Comparison of ENCODE assay signal across 13 cellular contexts in the genomic region with DNA sequence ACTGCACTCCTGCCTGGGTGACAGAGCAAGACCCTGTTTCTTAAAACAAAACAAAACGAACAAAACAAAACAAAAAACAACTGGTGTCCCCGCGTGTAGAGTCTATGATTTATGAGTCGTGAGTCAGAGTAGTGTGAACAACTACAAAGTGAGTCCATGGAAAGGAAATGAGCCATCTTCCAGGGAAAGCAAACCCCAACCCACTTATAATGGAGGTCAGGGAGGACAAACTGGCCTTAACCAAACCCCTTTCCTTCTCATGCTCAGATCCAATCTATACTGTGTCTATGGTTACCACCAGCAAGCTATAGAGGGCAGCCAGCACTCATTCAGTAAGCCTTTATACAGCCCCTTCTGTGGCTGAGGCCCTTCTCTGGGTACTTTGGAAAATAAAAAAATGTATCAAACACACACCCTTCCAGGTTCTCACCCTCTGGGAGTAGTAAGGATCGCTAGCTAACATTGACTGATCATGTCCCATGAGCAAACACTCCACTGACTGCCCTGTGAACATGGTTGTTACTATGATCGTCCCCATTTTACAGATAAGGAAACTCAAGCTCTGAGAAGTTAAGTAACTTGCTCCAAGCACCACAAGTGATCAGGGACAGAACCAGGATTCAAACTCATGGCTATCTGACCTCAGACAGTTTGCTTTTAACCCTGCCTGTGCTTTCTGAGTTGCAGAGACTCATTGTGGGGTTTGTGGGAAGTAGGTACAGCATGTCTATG. TPM values are rescaled to one million over a fixed set of nuclear protein-coding genes. Genes with fewer than 3 reads are reported as not detected.
A peak's percentile ranks its signal among the peaks of the same experiment; 100 is the strongest.
DNase-seq lines count a peak whose midpoint lies in the region; ATAC-seq, FAIRE-seq and TF ChIP-seq lines count a peak whose summit lies in the region.
"Had no signal": no experiment of that assay in that cellular context is flagged by ENCODE, and none has a peak within 500 bp of the region (broad histone marks: within the 10 kb centered on the region; RNA-seq: fewer than 3 reads in every experiment).

No MANE protein-coding gene starts in this region.

- H3K27me3 ChIP-seq in GM12878 (replicated peaks in 1 of 2; ENCODE audit: control insufficient read depth in 2 of 2, insufficient read depth in 2 of 2, low read length in 1 of 2) (no peaks in the 10 kb centered on the region), adrenal gland (no peaks in the 10 kb centered on the region)

- no peak for TF ChIP-seq CTCF in GM12878 (IDR thresholded peaks at IDR 0.05 in 2 of 3, conservative IDR thresholded peaks at IDR 0.05 in 1 of 3; ENCODE audit: control insufficient read depth in 2 of 3, extremely low read depth in 1 of 3, insufficient read depth in 1 of 3, low read depth in 3 of 3, low read length in 3 of 3)
- no peak for TF ChIP-seq CTCF in adrenal gland (IDR thresholded peaks at IDR 0.05)

- H3K4me3 ChIP-seq in GM12878: no peak overlapping the region
- H3K4me3 ChIP-seq in adrenal gland: no peak overlapping the region

- no peaks in the 10 kb centered on the region for H3K36me3 ChIP-seq in GM12878 (ENCODE audit: control insufficient read depth in 2 of 2, insufficient read depth in 2 of 2, low read length in 1 of 2)
- no peaks in the 10 kb centered on the region for H3K36me3 ChIP-seq in adrenal gland (replicated peaks in 1 of 2)
- H3K36me3 ChIP-seq: WERI-Rb-1 had no signal

- TF ChIP-seq RAD21 in GM12878 (IDR thresholded peaks at IDR 0.05; ENCODE audit: insufficient read depth, low read depth, low read length): no peak

- H4K20me1 ChIP-seq in GM12878 (ENCODE audit: control insufficient read depth, insufficient read depth): no peaks in the 10 kb centered on the region

- H3K9me3 ChIP-seq in GM12878 (replicated peaks; ENCODE audit: control insufficient read depth, insufficient read depth, low read length) (no peaks in the 10 kb centered on the region; the same call in 2 of the 3 replicates), adrenal gland (replicated peaks in 1 of 3) (no peaks in the 10 kb centered on the region)

- H3K27ac ChIP-seq in GM12878 (ENCODE audit: control insufficient read depth, insufficient read depth) (no peak overlapping the region), adrenal gland (no peak overlapping the region)
- H3K27ac ChIP-seq: WERI-Rb-1 had no signal

- POLR2A ChIA-PET in GM12878 (lab: Charles Lee): no interaction called here

- intact Hi-C loops in GM12878 (cut with micrococcal nuclease; ENCODE audit: unreplicated experiment) (no loop called here), adrenal gland (cut with DNase I) (no loop called here)

- RAD21 ChIA-PET in GM12878 (lab: Charles Lee; ENCODE audit: unreplicated experiment): interaction anchor here (1.0 to 1.9 kb wide), 3 partner anchors 20 to 90 kb away, joined by 3 to 10 read pairs (median 5); no protein-coding TSS in a partner anchor

- BruUV-seq in GM12878 (replicated peaks; lab: Mats Ljungman, UMichigan): no TSS peak

- FAIRE-seq in GM12878 (lab: Jason Lieb, UNC): no peak

- TF ChIP-seq POLR2A in GM12878 (IDR thresholded peaks at IDR 0.05; ENCODE audit: low read depth, low read length): no peak
- no peak for TF ChIP-seq POLR2A in adrenal gland (IDR thresholded peaks at IDR 0.05)

- H2AFZ ChIP-seq in GM12878 (ENCODE audit: control insufficient read depth, low read depth, low read length): no peak overlapping the region

- H3K4me2 ChIP-seq in GM12878 (ENCODE audit: control insufficient read depth, insufficient read depth): no peak overlapping the region

- ATAC-seq in GM12878 (peak; percentile 61), GM21526 (IDR thresholded peaks at IDR 0.05; ENCODE audit: low FRiP score, unreplicated experiment) (no peak)

- TF ChIP-seq EP300 in GM12878 (IDR thresholded peaks at IDR 0.05; ENCODE audit: borderline replicate concordance in 1 of 2, control insufficient read depth in 1 of 2, low read depth in 2 of 2, low read length in 2 of 2): no peak

- no peak overlapping the region for H3K9ac ChIP-seq in GM12878 (ENCODE audit: control insufficient read depth, insufficient read depth, low read length)

- in situ Hi-C loops in ACHN (cut with HindIII; ENCODE audit: low pct_ligation_motif_present, low pct_unique_long_range_greater_than_20kb, low sequenced_read_pairs): no loop called here
- in situ Hi-C loops in GM12878 (cut with MboI): no loop called here

- DNase-seq in ACHN (peak; percentile 24), HS-27A (ENCODE audit: low read depth) (peak; percentile 20), GM12878 (ENCODE audit: low read depth, low spot score) (no peak), kidney tubule cell (ENCODE audit: low spot score) (peak; percentile 71), adrenal gland (no peak), activated gamma-delta T cell (lab: John Stamatoyannopoulos, UW) (no peak), mesenteric fat pad (ENCODE audit: low spot score) (no peak)
- DNase-seq: NCI-H1694 treated with DMSO at 0.1 percent for 48 hours; nucleus accumbens; stimulated activated CD4-positive, alpha-beta T cell treated with anti-CD3 and anti-CD28 coated beads, Interleukin-2, amount 100 ng/mL, for 48 hours; WERI-Rb-1 had no signal

- WGBS in GM12878 (ENCODE audit: insufficient coverage, insufficient replicate concordance, low lambda C conversion rate, missing lambda C conversion rate): 36% methylated on average over 6 of the region's 6 CpGs
- 44 to 51% (median 48%) methylated on average over 6 of the region's 6 CpGs for WGBS in adrenal gland, 4 donors

- SMC1A ChIA-PET in GM12878 (lab: Charles Lee; ENCODE audit: uncharacterized antibody, unreplicated experiment): interaction anchor here (0.6 to 3.2 kb wide), 6 partner anchors 8 to 65 kb away, joined by 3 to 14 read pairs (median 4); no protein-coding TSS in a partner anchor

- H3K4me1 ChIP-seq in GM12878 (ENCODE audit: control insufficient read depth, insufficient read depth, low read length): no peaks in the 10 kb centered on the region
- no peaks in the 10 kb centered on the region for H3K4me1 ChIP-seq in adrenal gland (replicated peaks in 1 of 2)

- H3K79me2 ChIP-seq in GM12878 (ENCODE audit: control insufficient read depth, insufficient read depth, low read length): no peaks in the 10 kb centered on the region

- CTCF ChIA-PET in GM12878 (lab: Yijun Ruan, JAX): interaction anchor here (0.6 to 2.1 kb wide), 2 partner anchors 90 to 219 kb away, joined by 3 to 8 read pairs; no protein-coding TSS in a partner anchor

TF ChIP-seq in GM12878, 131 proteins besides CTCF, POLR2A, EP300 and RAD21:
- TF ChIP-seq WRNIP1 (IDR thresholded peaks at IDR 0.05; ENCODE audit: borderline replicate concordance, low read depth, low read length) (no peak), SIX5 (IDR thresholded peaks at IDR 0.05; ENCODE audit: low read depth, low read length, severe bottlenecking) (no peak), NFYA (IDR thresholded peaks at IDR 0.05; ENCODE audit: borderline replicate concordance, low read depth, low read length) (no peak), SMC3 (IDR thresholded peaks at IDR 0.05; ENCODE audit: borderline replicate concordance, low read length) (no peak), SMAD5 (IDR thresholded peaks at IDR 0.05; ENCODE audit: low read depth) (no peak), RAD51 (IDR thresholded peaks at IDR 0.05) (no peak)

RNA-seq across cellular contexts. Expression of a gene that starts 24.7 kb away (rescaled TPM):
- total RNA-seq in GM12878 (2013; cell fraction: nucleolus; rRNA removed): not detected in 2 replicates
- total RNA-seq in GM12878 (2014; rRNA removed) (not detected in 2 replicates), GM12878 (2014; rRNA removed; fragmentation: Illumina TruSeq; extraction: Trizol) (not detected in 2 replicates), GM12878 (2021) (0.03 and 0.05 TPM in 2 replicates), adrenal gland (10 to 100 TPM in 5 of 8 donors, 1 to 10 TPM in 3; 5.1 to 19.5 (median 14.0) TPM), mesenteric fat pad (36.7 TPM)
- polyA plus RNA-seq in GM12878 (2011; ENCODE audit: low read depth): not detected
- polyA plus RNA-seq in GM12878 (2011; rRNA removed) (not detected in 2 replicates), GM12878 (2014; fragmentation: Illumina TruSeq; extraction: Trizol) (not detected in 2 replicates), GM12878 (2014; fragmentation: Nextera tagmentation; extraction: Ambion mirVana) (not detected), GM12878 (2014; rRNA removed) (not detected in 2 replicates), GM12878 (2016; fragmentation: Nextera tagmentation; extraction: Ambion mirVana) (under 1 TPM in 1 of 2 experiments, not detected in 1; 0.04 TPM), adrenal gland (1 to 10 TPM; 1.5 to 2.9 (median 2.8) TPM)
- not detected in 2 replicates for polyA plus RNA-seq in GM12878 (2011; cell fraction: cytosol; rRNA removed)
- not detected in 2 replicates for polyA plus RNA-seq in GM12878 (2011; cell fraction: nucleus; rRNA removed)
- 0.03 TPM in 1 of 2 replicates, not detected in the other for polyA plus RNA-seq in GM12878 (2012)
- polyA minus RNA-seq in GM12878 (2011; rRNA and poly(A)+ RNA removed): not detected in 2 replicates
- not detected in 2 replicates for polyA minus RNA-seq in GM12878 (2011; cell fraction: cytosol; rRNA and poly(A)+ RNA removed)
- polyA minus RNA-seq in GM12878 (2011; cell fraction: nucleus; rRNA and poly(A)+ RNA removed): not detected in 2 replicates
- total RNA-seq: activated T-helper 1 cell treated with anti-CD3 and anti-CD28 coated beads, Interleukin-12 subunit alpha, Interleukin-12 subunit beta, Interleukin-2, Interleukin-4 antibody, amounts not matched to agents 30 ng/mL and 10 ng/mL and 1 ng/mL, durations not matched to agents 14 hours and 24 hours and 36 hours had no signal

RNA-seq across cellular contexts. Expression of a gene that starts 54.9 kb away (rescaled TPM):
- total RNA-seq in GM12878 (2013; cell fraction: nucleolus; rRNA removed): not detected in 2 replicates
- total RNA-seq in GM12878 (2014; rRNA removed) (not detected in 2 replicates), GM12878 (2014; rRNA removed; fragmentation: Illumina TruSeq; extraction: Trizol) (not detected in 2 replicates), GM12878 (2021) (not detected in 2 replicates), adrenal gland (not detected), mesenteric fat pad (not detected)
- polyA plus RNA-seq in GM12878 (2011; ENCODE audit: low read depth): not detected
- polyA plus RNA-seq in GM12878 (2011; rRNA removed) (not detected in 2 replicates), GM12878 (2014; fragmentation: Illumina TruSeq; extraction: Trizol) (not detected in 2 replicates), GM12878 (2014; fragmentation: Nextera tagmentation; extraction: Ambion mirVana) (not detected), GM12878 (2014; rRNA removed) (not detected in 2 replicates), GM12878 (2016; fragmentation: Nextera tagmentation; extraction: Ambion mirVana) (not detected), adrenal gland (not detected)
- polyA plus RNA-seq in GM12878 (2011; cell fraction: cytosol; rRNA removed): not detected in 2 replicates
- not detected in 2 replicates for polyA plus RNA-seq in GM12878 (2011; cell fraction: nucleus; rRNA removed)
- not detected in 2 replicates for polyA plus RNA-seq in GM12878 (2012)
- polyA minus RNA-seq in GM12878 (2011; rRNA and poly(A)+ RNA removed): not detected in 2 replicates
- polyA minus RNA-seq in GM12878 (2011; cell fraction: cytosol; rRNA and poly(A)+ RNA removed): not detected in 2 replicates
- not detected in 2 replicates for polyA minus RNA-seq in GM12878 (2011; cell fraction: nucleus; rRNA and poly(A)+ RNA removed)
- total RNA-seq: activated T-helper 1 cell treated with anti-CD3 and anti-CD28 coated beads, Interleukin-12 subunit alpha, Interleukin-12 subunit beta, Interleukin-2, Interleukin-4 antibody, amounts not matched to agents 30 ng/mL and 10 ng/mL and 1 ng/mL, durations not matched to agents 14 hours and 24 hours and 36 hours had no signal

Comparison
In these comparisons a context has a peak if more than half of its experiments do, and no peak if none do; other contexts are left out.
1. DNase-seq: peak in ACHN (single experiment), HS-27A (single experiment) and kidney tubule cell (single experiment); none in GM12878 (single experiment), adrenal gland (0 of 7), activated gamma-delta T cell (single experiment) and mesenteric fat pad (single experiment).
2. RNA of a gene that starts 24.7 kb away (total RNA-seq): 36.7 TPM in mesenteric fat pad (single experiment) and 5.1 to 19.5 TPM in adrenal gland; 0.03 to 0.05 TPM in GM12878; every median in the first group is over 4 times any median in the second.